Comparison of ENCODE assay signal across 8 cellular contexts in the genomic region with DNA sequence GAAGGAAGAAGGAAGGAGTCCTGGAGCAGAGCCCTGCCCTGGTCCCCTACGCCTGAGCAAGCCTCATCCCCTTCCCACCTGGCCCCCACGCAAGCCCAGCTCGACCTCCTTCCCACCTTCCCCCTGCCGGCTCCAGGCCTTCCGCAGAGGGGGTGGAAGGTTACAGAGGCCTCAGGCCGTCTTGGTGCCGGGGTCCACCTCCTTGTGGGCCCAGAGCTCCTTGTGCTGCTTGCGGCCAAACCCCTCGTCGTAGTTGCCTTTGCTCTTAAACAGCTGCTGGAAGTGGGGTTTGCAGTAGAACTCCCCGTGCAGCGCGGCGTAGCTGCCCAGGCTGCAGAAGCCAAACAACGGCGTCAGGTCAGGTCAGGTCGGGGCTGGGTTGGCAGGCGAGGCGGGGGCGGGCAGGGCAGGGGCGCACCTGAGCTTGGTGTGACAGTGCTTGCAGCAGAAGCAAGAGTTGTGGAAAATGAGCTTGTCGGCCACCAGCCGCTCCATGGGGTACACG. TPM values are rescaled to one million over a fixed set of nuclear protein-coding genes. Genes with fewer than 3 reads are reported as not detected.
DNase-seq lines count a peak whose midpoint lies in the region; ATAC-seq and TF ChIP-seq lines count a peak whose summit lies in the region.

No MANE protein-coding gene starts in this region.

- H3K27me3 ChIP-seq in esophagus muscularis mucosa: peaks cover 0 to 19% (median 0%) of the 10 kb centered on the region in 4 donors

- 60% methylated on average over 20 of the region's 24 CpGs for WGBS in esophagus muscularis mucosa

- peak; percentile 30 for DNase-seq in GM13976 (ENCODE audit: low spot score)
- no peak for DNase-seq in esophagus muscularis mucosa (ENCODE audit: extremely low spot score)
- peak; percentile 61 for DNase-seq in sciatic nerve (ENCODE audit: low spot score)
- DNase-seq in amniotic stem cell (lab: John Stamatoyannopoulos, UW): no peak
- DNase-seq in NCI-H1417 treated with DMSO at 0.1 percent for 48 hours (lab: John Stamatoyannopoulos, UW): no peak
- no peak for DNase-seq in NCI-H2171 treated with DMSO at 0.1 percent for 48 hours (lab: John Stamatoyannopoulos, UW)

- H3K27ac ChIP-seq in esophagus muscularis mucosa (replicated peaks in 1 of 4): peak overlapping the region in 3 of 4 donors; percentile 44 to 83 (median 74)

- no peak for TF ChIP-seq POLR2A in esophagus muscularis mucosa (IDR thresholded peaks at IDR 0.05; ENCODE audit: low read depth)

- H3K36me3 ChIP-seq in esophagus muscularis mucosa: peaks cover 14 to 31% (median 30%) of the 10 kb centered on the region in 4 donors

- peaks cover 20 to 66% (median 54%) of the 10 kb centered on the region in 4 donors for H3K4me1 ChIP-seq in esophagus muscularis mucosa

- peak overlapping the region; percentile 62; the same call in 1 of the 2 replicates for H3K4me3 ChIP-seq in WI38 (ENCODE audit: low read depth, low read length)
- peak overlapping the region; percentile 65 to 68 (median 66) for H3K4me3 ChIP-seq in esophagus muscularis mucosa

- intact Hi-C loops in esophagus muscularis mucosa (cut with DNase I): no loop called here
- intact Hi-C loops in sciatic nerve (cut with DNase I): no loop called here

- H3K9me3 ChIP-seq in esophagus muscularis mucosa: no peaks in the 10 kb centered on the region

- in situ Hi-C loops in GM13976 (cut with MboI; ENCODE audit: low sequenced_read_pairs, unreplicated experiment): no loop called here

- ATAC-seq in sciatic nerve: no peak
- ATAC-seq in GM21423 (IDR thresholded peaks at IDR 0.05; ENCODE audit: unreplicated experiment): no peak

- TF ChIP-seq EP300 in esophagus muscularis mucosa (IDR thresholded peaks at IDR 0.05): no peak

- TF ChIP-seq CTCF in GM13976 (IDR thresholded peaks at IDR 0.05; ENCODE audit: borderline replicate concordance, control extremely low read depth, extremely low read depth, insufficient read depth, missing control alignments) (no peak), WI38 (IDR thresholded peaks at IDR 0.05; ENCODE audit: low read depth, low read length) (no peak), esophagus muscularis mucosa (IDR thresholded peaks at IDR 0.05) (no peak)

RNA-seq across cellular contexts. Expression of a gene that starts 1.5 kb away (rescaled TPM):
- total RNA-seq in esophagus muscularis mucosa (10 to 100 TPM in 2 of 4 donors, 1 to 10 TPM in 2; 3.1 to 14.9 (median 8.0) TPM), sciatic nerve (20.7 TPM)

RNA-seq across cellular contexts. Expression of a gene that starts 43.2 kb away (rescaled TPM):
- total RNA-seq in esophagus muscularis mucosa (10 to 100 TPM; 18.2 to 20.5 (median 20.1) TPM), sciatic nerve (54.3 TPM)

Comparison
In these comparisons a context has a peak if more than half of its experiments do, and no peak if none do; other contexts are left out.
1. DNase-seq: peak in GM13976 (single experiment) and sciatic nerve (single experiment); none in esophagus muscularis mucosa (single experiment), amniotic stem cell (single experiment), NCI-H1417 treated with DMSO at 0.1 percent for 48 hours (single experiment) and NCI-H2171 treated with DMSO at 0.1 percent for 48 hours (single experiment).